Comparison of ENCODE assay signal across 8 cellular contexts in genomic region chr6:43772571-43773049, GRCh38. TPM values are rescaled to one million over a fixed set of nuclear protein-coding genes. Genes with fewer than 3 reads are reported as not detected.
DNase-seq lines count a peak whose midpoint lies in the region; ATAC-seq and TF ChIP-seq lines count a peak whose summit lies in the region.

No MANE protein-coding gene starts in this region.

- no peak for ATAC-seq in activated CD8-positive, alpha-beta memory T cell treated with anti-CD3 and anti-CD28 coated beads, Interleukin-2, amount 10 ng/mL, durations not matched to agents 7 days and 5 days
- ATAC-seq in HG02798 (IDR thresholded peaks at IDR 0.05; ENCODE audit: poor library complexity, unreplicated experiment), result no peak

- H3K9me3 Mint-ChIP-seq in activated CD8-positive, alpha-beta memory T cell treated with anti-CD3 and anti-CD28 coated beads, Interleukin-2, amount 10 ng/mL, durations not matched to agents 7 days and 5 days (ENCODE audit: low read depth), result no peaks in the 10 kb centered on the region

- TF ChIP-seq CTCF in GM10248 (IDR thresholded peaks at IDR 0.05; ENCODE audit: control extremely low read depth, extremely low read depth, low read depth, missing control alignments), result no peak

- H3K27ac Mint-ChIP-seq in activated CD8-positive, alpha-beta memory T cell treated with anti-CD3 and anti-CD28 coated beads, Interleukin-2, amount 10 ng/mL, durations not matched to agents 7 days and 5 days, result peak overlapping the region; percentile 85

- CTCF ChIA-PET in activated CD8-positive, alpha-beta memory T cell treated with anti-CD3 and anti-CD28 coated beads, Interleukin-2, amount 10 ng/mL, durations not matched to agents 7 days and 5 days (lab: Charles Lee), result interaction anchor here (0.6 to 4.0 kb wide), 20 partner anchors 9 to 483 kb away, joined by 3 to 51 read pairs (median 5); no protein-coding TSS in a partner anchor
- CTCF ChIA-PET in GM10248 (lab: Yijun Ruan, JAX), result interaction anchor here (0.6 to 7.1 kb wide), 27 partner anchors 10 to 567 kb away, joined by 3 to 121 read pairs (median 8); no protein-coding TSS in a partner anchor

- peaks cover 7% of the 10 kb centered on the region for H3K36me3 Mint-ChIP-seq in activated CD8-positive, alpha-beta memory T cell treated with anti-CD3 and anti-CD28 coated beads, Interleukin-2, amount 10 ng/mL, durations not matched to agents 7 days and 5 days

- POLR2A ChIA-PET in GM10248 (lab: Yijun Ruan, JAX), result no interaction called here

- DNase-seq in activated CD8-positive, alpha-beta memory T cell treated with anti-CD3 and anti-CD28 coated beads, Interleukin-2, amount 10 ng/mL, durations not matched to agents 7 days and 5 days, result no peak
- no peak for DNase-seq in activated CD8-positive, alpha-beta memory T cell treated with anti-CD3 and anti-CD28 coated beads, Interleukin-2, amount 50 U/mL, for 4 hours
- peak; percentile 13 to 20 for DNase-seq in activated CD4-positive, alpha-beta T cell treated with anti-CD3 and anti-CD28 coated beads, Interleukin-2, amount 50 U/mL, for 48 hours
- DNase-seq in head of caudate nucleus (peak in 22 of 42 donors; percentile 11 to 63 (median 30)), posterior vena cava (ENCODE audit: low spot score) (peak; percentile 74), HCEC 1CT (no peak), GM10248 (ENCODE audit: extremely low spot score) (no peak)

- no peaks in the 10 kb centered on the region for H3K27me3 Mint-ChIP-seq in activated CD8-positive, alpha-beta memory T cell treated with anti-CD3 and anti-CD28 coated beads, Interleukin-2, amount 10 ng/mL, durations not matched to agents 7 days and 5 days

- peak overlapping the region; percentile 94 for H3K4me3 Mint-ChIP-seq in activated CD8-positive, alpha-beta memory T cell treated with anti-CD3 and anti-CD28 coated beads, Interleukin-2, amount 10 ng/mL, durations not matched to agents 7 days and 5 days

- intact Hi-C loops in head of caudate nucleus (cut with DNase I), result loop anchor here (10.0 kb wide), 1 partner anchor 232 kb away; no protein-coding TSS in a partner anchor
- intact Hi-C loops in posterior vena cava (cut with DNase I), result loop anchor here (5.0 to 10.0 kb wide), 2 partner anchors 105 to 182 kb away; no protein-coding TSS in a partner anchor

- peaks cover 41% of the 10 kb centered on the region for H3K4me1 Mint-ChIP-seq in activated CD8-positive, alpha-beta memory T cell treated with anti-CD3 and anti-CD28 coated beads, Interleukin-2, amount 10 ng/mL, durations not matched to agents 7 days and 5 days

RNA-seq across cellular contexts. Expression of gene VEGFA, which starts 2.6 kb away (rescaled TPM):
- total RNA-seq in activated CD8-positive, alpha-beta memory T cell treated with anti-CD3 and anti-CD28 coated beads, Interleukin-2, amount 10 ng/mL, durations not matched to agents 7 days and 5 days, result 10 to 100 TPM; 27.8 to 29.0 TPM
- 10 to 100 TPM; 88.4 to 91.7 TPM for total RNA-seq in posterior vena cava

Comparison
In these comparisons a context has a peak if more than half of its experiments do, and no peak if none do; other contexts are left out.
1. DNase-seq: peak in activated CD4-positive, alpha-beta T cell treated with anti-CD3 and anti-CD28 coated beads, Interleukin-2, amount 50 U/mL, for 48 hours (2 of 2), head of caudate nucleus (22 of 42) and posterior vena cava (single experiment); none in activated CD8-positive, alpha-beta memory T cell treated with anti-CD3 and anti-CD28 coated beads, Interleukin-2, amount 10 ng/mL, durations not matched to agents 7 days and 5 days (single experiment), activated CD8-positive, alpha-beta memory T cell treated with anti-CD3 and anti-CD28 coated beads, Interleukin-2, amount 50 U/mL, for 4 hours (single experiment), HCEC 1CT (single experiment) and GM10248 (single experiment).